ENCODE assay signal across 8 cellular contexts in genomic region chr7:121395494-121395960, GRCh38. TPM values are rescaled to one million over a fixed set of nuclear protein-coding genes. Genes with fewer than 3 reads are reported as not detected.
DNase-seq lines count a peak whose midpoint lies in the region; ATAC-seq and TF ChIP-seq lines count a peak whose summit lies in the region.

No MANE protein-coding gene starts in this region.

- H3K4me3 ChIP-seq in HUES48 (ENCODE audit: low read depth, low read length) (peak overlapping the region; percentile 94), WI38 (ENCODE audit: low read depth, low read length) (peak overlapping the region; percentile 84), mesendoderm (ENCODE audit: low read length) (peak overlapping the region; percentile 24)

- peaks cover 22% of the 10 kb centered on the region for H3K36me3 Mint-ChIP-seq in dendritic cell treated with granulocyte-macrophage colony-stimulating factor and Interleukin-4, amounts not matched to agents 40 ng/mL and 50 ng/mL, for 4 days (ENCODE audit: low read depth)

- no peaks in the 10 kb centered on the region for H3K27me3 ChIP-seq in HUES48 (ENCODE audit: control insufficient read depth, insufficient read depth, low read length)
- no peaks in the 10 kb centered on the region for H3K27me3 ChIP-seq in mesendoderm (ENCODE audit: insufficient read depth, low read length, poor library complexity)

- peak overlapping the region; percentile 29 for H3K4me2 ChIP-seq in mesendoderm (ENCODE audit: low read length)

- peaks cover 11% of the 10 kb centered on the region for H3K9me3 Mint-ChIP-seq in dendritic cell treated with granulocyte-macrophage colony-stimulating factor and Interleukin-4, amounts not matched to agents 40 ng/mL and 50 ng/mL, for 4 days

- peak overlapping the region; percentile 90 for H3K56ac ChIP-seq in mesendoderm (ENCODE audit: low read length)

- peak overlapping the region; percentile 88 for H3K4ac ChIP-seq in mesendoderm (ENCODE audit: low read depth, low read length)

- peak; percentile 42 for ATAC-seq in GM21515 (IDR thresholded peaks at IDR 0.05; ENCODE audit: unreplicated experiment)

- intact Hi-C loops in dendritic cell treated with granulocyte-macrophage colony-stimulating factor and Interleukin-4, amounts not matched to agents 40 ng/mL and 50 ng/mL, for 4 days (cut with micrococcal nuclease), result no loop called here

- H3K79me1 ChIP-seq in mesendoderm (ENCODE audit: low read length), result peaks cover 4% of the 10 kb centered on the region

- H3K27ac ChIP-seq in HUES48 (ENCODE audit: low read depth, low read length), result peak overlapping the region; percentile 86
- peak overlapping the region; percentile 90 for H3K27ac ChIP-seq in mesendoderm (ENCODE audit: low read depth, low read length)

- H2AK5ac ChIP-seq in mesendoderm (ENCODE audit: low read length), result no peak overlapping the region

- peak overlapping the region; percentile 85 for H3K4me3 Mint-ChIP-seq in dendritic cell treated with granulocyte-macrophage colony-stimulating factor and Interleukin-4, amounts not matched to agents 40 ng/mL and 50 ng/mL, for 4 days

- no peak overlapping the region for H4K5ac ChIP-seq in mesendoderm (ENCODE audit: low read length)

- peaks cover 32% of the 10 kb centered on the region for H3K79me2 ChIP-seq in mesendoderm (ENCODE audit: control insufficient read depth, insufficient read depth, low read length)

- H2BK120ac ChIP-seq in mesendoderm (ENCODE audit: low read depth, low read length), result no peak overlapping the region

- peaks cover 5% of the 10 kb centered on the region; the same call in 1 of the 2 replicates for H3K36me3 ChIP-seq in HUES48 (ENCODE audit: control insufficient read depth, insufficient read depth, low read length)
- H3K36me3 ChIP-seq in mesendoderm (ENCODE audit: control insufficient read depth, insufficient read depth, low read length), result no peaks in the 10 kb centered on the region

- H4K8ac ChIP-seq in mesendoderm (ENCODE audit: low read depth, low read length), result no peak overlapping the region

- WGBS in mesendoderm (ENCODE audit: extremely low coverage, insufficient coverage, low lambda C conversion rate), result no CpG with 5 or more reads among the region's 30 CpGs

- H3K9ac ChIP-seq in HUES48 (ENCODE audit: low read depth, low read length) (peak overlapping the region; percentile 70), mesendoderm (ENCODE audit: low read length) (peak overlapping the region; percentile 79)

- peak overlapping the region; percentile 90 for H3K27ac Mint-ChIP-seq in dendritic cell treated with granulocyte-macrophage colony-stimulating factor and Interleukin-4, amounts not matched to agents 40 ng/mL and 50 ng/mL, for 4 days

- peaks cover 15% of the 10 kb centered on the region for H3K4me1 Mint-ChIP-seq in dendritic cell treated with granulocyte-macrophage colony-stimulating factor and Interleukin-4, amounts not matched to agents 40 ng/mL and 50 ng/mL, for 4 days (ENCODE audit: low read depth)

- peak overlapping the region; percentile 95 for H3K18ac ChIP-seq in mesendoderm (ENCODE audit: low read length)

- no peak for TF ChIP-seq CTCF in WI38 (IDR thresholded peaks at IDR 0.05; ENCODE audit: low read depth, low read length)
- no peak for TF ChIP-seq CTCF in GM20000 (IDR thresholded peaks at IDR 0.05; ENCODE audit: extremely low read depth, missing control alignments)

- H3K4me1 ChIP-seq in HUES48 (ENCODE audit: control insufficient read depth, insufficient read depth, low read length) (peaks cover 13% of the 10 kb centered on the region; the same call in 1 of the 2 replicates), mesendoderm (ENCODE audit: control insufficient read depth, low read depth, low read length) (no peaks in the 10 kb centered on the region)

- no peaks in the 10 kb centered on the region for H3K9me3 ChIP-seq in HUES48 (ENCODE audit: control insufficient read depth, insufficient read depth, low read length)

- H2BK15ac ChIP-seq in mesendoderm (replicated peaks; ENCODE audit: low read depth), result no peak overlapping the region

- no peak overlapping the region for H2BK5ac ChIP-seq in mesendoderm (ENCODE audit: low read length)

- H3K27me3 Mint-ChIP-seq in dendritic cell treated with granulocyte-macrophage colony-stimulating factor and Interleukin-4, amounts not matched to agents 40 ng/mL and 50 ng/mL, for 4 days, result no peaks in the 10 kb centered on the region

- DNase-seq in EL (peak; percentile 50), mesendoderm (peak; percentile 79), GM20000 (ENCODE audit: low spot score) (no peak)
- peak; percentile 14 for DNase-seq in stimulated activated CD8-positive, alpha-beta memory T cell treated with anti-CD3 and anti-CD28 coated beads, Interleukin-7, amount 100 ng/mL, for 24 hours (ENCODE audit: low read depth)

- no peak overlapping the region for H3K23ac ChIP-seq in mesendoderm (ENCODE audit: low read length)

RNA-seq across cellular contexts. Expression of gene FAM3C, which starts 0.6 kb away (rescaled TPM):
- polyA plus RNA-seq in mesendoderm (2013, experiment 1 of 2), result 63.7 TPM
- 66.9 TPM for polyA plus RNA-seq in mesendoderm (2013, experiment 2 of 2)

Comparison
In these comparisons a context has a peak if more than half of its experiments do, and no peak if none do; other contexts are left out.
1. H3K4me3 ChIP-seq: peak in every context shown above with its lines; median percentile 94 in HUES48; 84 in WI38; 24 in mesendoderm.